16 cellular contexts compared by ENCODE assay signal in the genomic region with DNA sequence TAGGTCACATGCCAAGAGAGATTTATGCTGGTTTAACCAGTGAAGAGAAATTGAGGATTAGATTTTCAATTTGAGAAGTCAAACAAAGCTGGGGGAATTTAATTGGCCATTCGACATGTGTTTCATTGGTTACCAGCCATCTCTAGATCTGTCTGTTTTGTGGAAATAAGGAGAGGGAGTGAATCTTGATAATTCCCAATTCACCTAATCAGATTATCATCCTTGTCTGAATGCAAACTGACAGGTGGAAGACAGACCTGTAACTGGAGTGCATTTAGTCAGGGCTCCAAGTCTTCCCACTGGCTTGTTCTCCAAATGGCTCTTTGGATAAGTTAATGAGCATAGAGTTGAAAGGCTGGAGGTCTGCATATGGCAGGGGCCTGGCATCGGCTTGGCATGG.
"Had no signal": no experiment of that assay in that cellular context is flagged by ENCODE, and none has a peak within 500 bp of the region (broad histone marks: within the 10 kb centered on the region; RNA-seq: fewer than 3 reads in every experiment).

No MANE protein-coding gene starts in this region.

- H3K4me1 ChIP-seq: sigmoid colon, tibial artery, upper lobe of left lung, vagina had no signal

- H3K4me3 ChIP-seq: esophagus squamous epithelium, hepatocyte, mucosa of descending colon, sigmoid colon, tibial artery, upper lobe of left lung, vagina had no signal

- H3K27me3 ChIP-seq: hepatocyte, tibial artery, upper lobe of left lung, vagina had no signal

- H3K4me1 Mint-ChIP-seq: natural killer cell had no signal

- H3K4me2 ChIP-seq: hepatocyte had no signal

- H2AFZ ChIP-seq: hepatocyte had no signal

- DNase-seq: effector memory CD4-positive, alpha-beta T cell; esophagus squamous epithelium; foreskin fibroblast; left colon; mucosa of descending colon; natural killer cell; posterior cingulate gyrus; sigmoid colon; small intestine; stimulated activated CD4-positive, alpha-beta T cell treated with anti-CD3 and anti-CD28 coated beads, Interleukin-2, amount 100 ng/mL, for 48 hours; stimulated activated naive CD8-positive, alpha-beta T cell treated with anti-CD3 and anti-CD28 coated beads, Interleukin-15, Interleukin-2, amounts not matched to agents 100 U/mL and 50 U/mL, for 24 hours; tibial artery; upper lobe of left lung had no signal

- ATAC-seq: left colon; mucosa of descending colon; natural killer cell; stimulated activated naive CD8-positive, alpha-beta T cell treated with anti-CD3 and anti-CD28 coated beads, Interleukin-15, Interleukin-2, amounts not matched to agents 100 U/mL and 50 U/mL, for 24 hours had no signal

- H3K27ac ChIP-seq: esophagus squamous epithelium, hepatocyte, sigmoid colon, tibial artery, upper lobe of left lung, vagina had no signal

- H3K4me3 Mint-ChIP-seq: natural killer cell, neural crest cell had no signal

- H3K36me3 ChIP-seq: esophagus squamous epithelium, sigmoid colon, tibial artery, upper lobe of left lung, vagina had no signal

- H3K27ac Mint-ChIP-seq: natural killer cell had no signal

- H3K79me2 ChIP-seq: hepatocyte had no signal

- H3K9me3 ChIP-seq: esophagus squamous epithelium, sigmoid colon, tibial artery, upper lobe of left lung, vagina had no signal
